ENCODE assay signal across 16 cellular contexts in genomic region chr4:10354225-10354624, GRCh38.
"Had no signal": no experiment of that assay in that cellular context is flagged by ENCODE, and none has a peak within 500 bp of the region (broad histone marks: within the 10 kb centered on the region; RNA-seq: fewer than 3 reads in every experiment).

No MANE protein-coding gene starts in this region.

- H3K4me1 Mint-ChIP-seq: activated CD4-positive, alpha-beta T cell treated with anti-CD3 and anti-CD28 coated beads, Interleukin-2, amount 10 ng/mL, durations not matched to agents 7 days and 5 days; activated naive CD4-positive, alpha-beta T cell treated with anti-CD3 and anti-CD28 coated beads, Interleukin-2, amount 50 U/mL, for 24 hours; naive thymus-derived CD4-positive, alpha-beta T cell had no signal

- H3K4me1 ChIP-seq: breast epithelium, esophagus muscularis mucosa, psoas muscle, spleen, uterus had no signal

- H3K36me3 ChIP-seq: breast epithelium, esophagus muscularis mucosa, spleen, uterus had no signal

- H3K9me3 ChIP-seq: esophagus muscularis mucosa, psoas muscle, uterus had no signal

- H3K4me3 ChIP-seq: breast epithelium, coronary artery, esophagus muscularis mucosa, psoas muscle, spleen, uterus had no signal

- H3K9me3 Mint-ChIP-seq: activated CD4-positive, alpha-beta T cell treated with anti-CD3 and anti-CD28 coated beads, Interleukin-2, amount 10 ng/mL, durations not matched to agents 7 days and 5 days; activated naive CD4-positive, alpha-beta T cell treated with anti-CD3 and anti-CD28 coated beads, Interleukin-2, amount 50 U/mL, for 24 hours had no signal

- FAIRE-seq: astrocyte had no signal

- H3K27ac ChIP-seq: breast epithelium, coronary artery, esophagus muscularis mucosa, psoas muscle, uterus had no signal

- H3K27me3 ChIP-seq: breast epithelium, esophagus muscularis mucosa, uterus had no signal

- H3K36me3 Mint-ChIP-seq: activated naive CD4-positive, alpha-beta T cell treated with anti-CD3 and anti-CD28 coated beads, Interleukin-2, amount 50 U/mL, for 24 hours had no signal

- H3K4me3 Mint-ChIP-seq: activated CD4-positive, alpha-beta T cell treated with anti-CD3 and anti-CD28 coated beads, Interleukin-2, amount 10 ng/mL, durations not matched to agents 7 days and 5 days; activated naive CD4-positive, alpha-beta T cell treated with anti-CD3 and anti-CD28 coated beads, Interleukin-2, amount 50 U/mL, for 24 hours; naive thymus-derived CD4-positive, alpha-beta T cell had no signal

- ATAC-seq: naive thymus-derived CD4-positive, alpha-beta T cell; psoas muscle; sciatic nerve had no signal

- DNase-seq: activated CD4-positive, alpha-beta T cell treated with anti-CD3 and anti-CD28 coated beads, Interleukin-2, amount 10 ng/mL, durations not matched to agents 7 days and 5 days; activated CD8-positive, alpha-beta memory T cell treated with anti-CD3 and anti-CD28 coated beads, Interleukin-2, amount 50 U/mL, for 48 hours; activated gamma-delta T cell; mesendoderm; naive thymus-derived CD4-positive, alpha-beta T cell; psoas muscle; spleen; stimulated activated CD8-positive, alpha-beta memory T cell treated with anti-CD3 and anti-CD28 coated beads, Interleukin-4, amount 100 ng/mL, for 48 hours; stimulated activated naive CD4-positive, alpha-beta T cell; uterus had no signal
